ENCODE assay signal across 1 cellular context in the genomic region with DNA sequence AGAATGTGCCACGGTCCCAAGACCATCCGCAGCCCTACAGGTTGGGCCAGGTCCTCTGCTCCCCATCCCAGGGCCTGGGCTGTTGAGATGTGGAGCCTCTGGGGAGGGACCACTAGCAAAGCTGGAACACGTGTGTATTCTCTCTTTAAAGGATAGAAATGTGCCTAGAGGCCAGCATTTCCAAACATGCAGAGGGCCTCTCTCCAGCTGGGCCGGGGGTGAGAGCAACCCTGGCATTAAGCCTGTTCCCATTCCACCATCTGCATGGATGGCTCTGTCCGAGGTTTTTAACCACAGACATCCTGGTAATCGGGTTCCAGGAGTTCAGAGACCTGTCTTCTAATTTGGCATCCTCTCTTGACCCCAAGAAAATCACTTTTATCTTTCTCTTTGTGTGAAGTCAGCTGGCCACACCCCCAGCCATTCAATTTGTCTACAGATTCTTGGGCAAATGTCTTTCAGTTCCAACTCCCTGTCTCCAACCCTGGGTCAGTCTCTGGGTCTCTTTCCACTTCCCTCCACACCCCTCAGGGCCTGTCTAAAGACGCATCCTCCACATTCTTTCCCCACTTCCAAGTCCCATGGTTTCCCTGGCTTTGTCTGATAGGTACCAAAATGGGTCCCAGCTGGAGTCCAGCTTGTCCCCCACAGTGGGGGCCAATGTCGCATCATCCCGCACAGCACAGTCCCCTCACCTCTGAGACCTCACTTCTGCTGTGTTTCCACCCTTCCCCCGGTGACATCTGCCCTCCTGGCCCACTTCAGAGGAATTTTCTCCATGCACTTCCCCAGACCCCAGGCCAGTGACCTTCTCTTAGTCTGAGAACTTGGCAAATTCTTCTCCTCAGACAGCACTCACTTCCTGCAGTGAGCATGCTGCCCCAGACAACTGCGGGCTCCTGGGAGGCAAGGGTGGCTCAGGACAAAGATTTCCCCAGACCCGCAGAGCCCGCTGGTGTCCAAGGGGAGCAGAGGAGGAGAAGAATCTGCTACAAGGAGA.
TF ChIP-seq lines count a peak whose summit lies in the region.

No MANE protein-coding gene starts in this region.

TF ChIP-seq in H1, 55 proteins besides CTCF, POLR2A, EP300 and RAD21 (continued from another document):
- TF ChIP-seq, protein P1, sequence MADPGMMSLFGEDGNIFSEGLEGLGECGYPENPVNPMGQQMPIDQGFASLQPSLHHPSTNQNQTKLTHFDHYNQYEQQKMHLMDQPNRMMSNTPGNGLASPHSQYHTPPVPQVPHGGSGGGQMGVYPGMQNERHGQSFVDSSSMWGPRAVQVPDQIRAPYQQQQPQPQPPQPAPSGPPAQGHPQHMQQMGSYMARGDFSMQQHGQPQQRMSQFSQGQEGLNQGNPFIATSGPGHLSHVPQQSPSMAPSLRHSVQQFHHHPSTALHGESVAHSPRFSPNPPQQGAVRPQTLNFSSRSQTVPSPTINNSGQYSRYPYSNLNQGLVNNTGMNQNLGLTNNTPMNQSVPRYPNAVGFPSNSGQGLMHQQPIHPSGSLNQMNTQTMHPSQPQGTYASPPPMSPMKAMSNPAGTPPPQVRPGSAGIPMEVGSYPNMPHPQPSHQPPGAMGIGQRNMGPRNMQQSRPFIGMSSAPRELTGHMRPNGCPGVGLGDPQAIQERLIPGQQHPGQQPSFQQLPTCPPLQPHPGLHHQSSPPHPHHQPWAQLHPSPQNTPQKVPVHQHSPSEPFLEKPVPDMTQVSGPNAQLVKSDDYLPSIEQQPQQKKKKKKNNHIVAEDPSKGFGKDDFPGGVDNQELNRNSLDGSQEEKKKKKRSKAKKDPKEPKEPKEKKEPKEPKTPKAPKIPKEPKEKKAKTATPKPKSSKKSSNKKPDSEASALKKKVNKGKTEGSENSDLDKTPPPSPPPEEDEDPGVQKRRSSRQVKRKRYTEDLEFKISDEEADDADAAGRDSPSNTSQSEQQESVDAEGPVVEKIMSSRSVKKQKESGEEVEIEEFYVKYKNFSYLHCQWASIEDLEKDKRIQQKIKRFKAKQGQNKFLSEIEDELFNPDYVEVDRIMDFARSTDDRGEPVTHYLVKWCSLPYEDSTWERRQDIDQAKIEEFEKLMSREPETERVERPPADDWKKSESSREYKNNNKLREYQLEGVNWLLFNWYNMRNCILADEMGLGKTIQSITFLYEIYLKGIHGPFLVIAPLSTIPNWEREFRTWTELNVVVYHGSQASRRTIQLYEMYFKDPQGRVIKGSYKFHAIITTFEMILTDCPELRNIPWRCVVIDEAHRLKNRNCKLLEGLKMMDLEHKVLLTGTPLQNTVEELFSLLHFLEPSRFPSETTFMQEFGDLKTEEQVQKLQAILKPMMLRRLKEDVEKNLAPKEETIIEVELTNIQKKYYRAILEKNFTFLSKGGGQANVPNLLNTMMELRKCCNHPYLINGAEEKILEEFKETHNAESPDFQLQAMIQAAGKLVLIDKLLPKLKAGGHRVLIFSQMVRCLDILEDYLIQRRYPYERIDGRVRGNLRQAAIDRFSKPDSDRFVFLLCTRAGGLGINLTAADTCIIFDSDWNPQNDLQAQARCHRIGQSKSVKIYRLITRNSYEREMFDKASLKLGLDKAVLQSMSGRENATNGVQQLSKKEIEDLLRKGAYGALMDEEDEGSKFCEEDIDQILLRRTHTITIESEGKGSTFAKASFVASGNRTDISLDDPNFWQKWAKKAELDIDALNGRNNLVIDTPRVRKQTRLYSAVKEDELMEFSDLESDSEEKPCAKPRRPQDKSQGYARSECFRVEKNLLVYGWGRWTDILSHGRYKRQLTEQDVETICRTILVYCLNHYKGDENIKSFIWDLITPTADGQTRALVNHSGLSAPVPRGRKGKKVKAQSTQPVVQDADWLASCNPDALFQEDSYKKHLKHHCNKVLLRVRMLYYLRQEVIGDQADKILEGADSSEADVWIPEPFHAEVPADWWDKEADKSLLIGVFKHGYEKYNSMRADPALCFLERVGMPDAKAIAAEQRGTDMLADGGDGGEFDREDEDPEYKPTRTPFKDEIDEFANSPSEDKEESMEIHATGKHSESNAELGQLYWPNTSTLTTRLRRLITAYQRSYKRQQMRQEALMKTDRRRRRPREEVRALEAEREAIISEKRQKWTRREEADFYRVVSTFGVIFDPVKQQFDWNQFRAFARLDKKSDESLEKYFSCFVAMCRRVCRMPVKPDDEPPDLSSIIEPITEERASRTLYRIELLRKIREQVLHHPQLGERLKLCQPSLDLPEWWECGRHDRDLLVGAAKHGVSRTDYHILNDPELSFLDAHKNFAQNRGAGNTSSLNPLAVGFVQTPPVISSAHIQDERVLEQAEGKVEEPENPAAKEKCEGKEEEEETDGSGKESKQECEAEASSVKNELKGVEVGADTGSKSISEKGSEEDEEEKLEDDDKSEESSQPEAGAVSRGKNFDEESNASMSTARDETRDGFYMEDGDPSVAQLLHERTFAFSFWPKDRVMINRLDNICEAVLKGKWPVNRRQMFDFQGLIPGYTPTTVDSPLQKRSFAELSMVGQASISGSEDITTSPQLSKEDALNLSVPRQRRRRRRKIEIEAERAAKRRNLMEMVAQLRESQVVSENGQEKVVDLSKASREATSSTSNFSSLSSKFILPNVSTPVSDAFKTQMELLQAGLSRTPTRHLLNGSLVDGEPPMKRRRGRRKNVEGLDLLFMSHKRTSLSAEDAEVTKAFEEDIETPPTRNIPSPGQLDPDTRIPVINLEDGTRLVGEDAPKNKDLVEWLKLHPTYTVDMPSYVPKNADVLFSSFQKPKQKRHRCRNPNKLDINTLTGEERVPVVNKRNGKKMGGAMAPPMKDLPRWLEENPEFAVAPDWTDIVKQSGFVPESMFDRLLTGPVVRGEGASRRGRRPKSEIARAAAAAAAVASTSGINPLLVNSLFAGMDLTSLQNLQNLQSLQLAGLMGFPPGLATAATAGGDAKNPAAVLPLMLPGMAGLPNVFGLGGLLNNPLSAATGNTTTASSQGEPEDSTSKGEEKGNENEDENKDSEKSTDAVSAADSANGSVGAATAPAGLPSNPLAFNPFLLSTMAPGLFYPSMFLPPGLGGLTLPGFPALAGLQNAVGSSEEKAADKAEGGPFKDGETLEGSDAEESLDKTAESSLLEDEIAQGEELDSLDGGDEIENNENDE (IDR thresholded peaks at IDR 0.05; ENCODE audit: insufficient replicate concordance, low read length), result no peak
- TF ChIP-seq RFX5 (IDR thresholded peaks at IDR 0.05; ENCODE audit: borderline replicate concordance, low read depth, low read length), result no peak
- TF ChIP-seq TCF12 (IDR thresholded peaks at IDR 0.05; ENCODE audit: low read depth, low read length), result no peak
- no peak for TF ChIP-seq ZNF274 (IDR thresholded peaks at IDR 0.05; ENCODE audit: borderline replicate concordance, extremely low read depth, low read length)
- TF ChIP-seq GABPA (IDR thresholded peaks at IDR 0.05; ENCODE audit: borderline replicate concordance, insufficient read depth, low read length), result no peak
- TF ChIP-seq KDM1A (IDR thresholded peaks at IDR 0.05; ENCODE audit: borderline replicate concordance, low read length), result no peak
- no peak for TF ChIP-seq HDAC6 (IDR thresholded peaks at IDR 0.05; ENCODE audit: low read depth, low read length)
- no peak for TF ChIP-seq POLR2AphosphoS5 (IDR thresholded peaks at IDR 0.05; ENCODE audit: low read depth, low read length)
- TF ChIP-seq, protein P2, sequence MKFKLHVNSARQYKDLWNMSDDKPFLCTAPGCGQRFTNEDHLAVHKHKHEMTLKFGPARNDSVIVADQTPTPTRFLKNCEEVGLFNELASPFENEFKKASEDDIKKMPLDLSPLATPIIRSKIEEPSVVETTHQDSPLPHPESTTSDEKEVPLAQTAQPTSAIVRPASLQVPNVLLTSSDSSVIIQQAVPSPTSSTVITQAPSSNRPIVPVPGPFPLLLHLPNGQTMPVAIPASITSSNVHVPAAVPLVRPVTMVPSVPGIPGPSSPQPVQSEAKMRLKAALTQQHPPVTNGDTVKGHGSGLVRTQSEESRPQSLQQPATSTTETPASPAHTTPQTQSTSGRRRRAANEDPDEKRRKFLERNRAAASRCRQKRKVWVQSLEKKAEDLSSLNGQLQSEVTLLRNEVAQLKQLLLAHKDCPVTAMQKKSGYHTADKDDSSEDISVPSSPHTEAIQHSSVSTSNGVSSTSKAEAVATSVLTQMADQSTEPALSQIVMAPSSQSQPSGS (IDR thresholded peaks at IDR 0.05; ENCODE audit: low read length), result no peak
- TF ChIP-seq, protein P3, sequence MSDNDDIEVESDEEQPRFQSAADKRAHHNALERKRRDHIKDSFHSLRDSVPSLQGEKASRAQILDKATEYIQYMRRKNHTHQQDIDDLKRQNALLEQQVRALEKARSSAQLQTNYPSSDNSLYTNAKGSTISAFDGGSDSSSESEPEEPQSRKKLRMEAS (IDR thresholded peaks at IDR 0.05), result no peak
- no peak for TF ChIP-seq MAFK (IDR thresholded peaks at IDR 0.05; ENCODE audit: low read depth, low read length)
- TF ChIP-seq RXRA (IDR thresholded peaks at IDR 0.05; ENCODE audit: insufficient read depth, low read depth, low read length), result no peak
- no peak for TF ChIP-seq CBX5 (IDR thresholded peaks at IDR 0.05; ENCODE audit: low read depth, low read length)
- TF ChIP-seq TAF1 (IDR thresholded peaks at IDR 0.05; ENCODE audit: low read depth, low read length), result no peak
- no peak for TF ChIP-seq SIN3A (conservative IDR thresholded peaks at IDR 0.05 in 1 of 2, IDR thresholded peaks at IDR 0.05 in 1 of 2; ENCODE audit: low read depth in 1 of 2, low read length in 2 of 2)
- TF ChIP-seq POU5F1 (IDR thresholded peaks at IDR 0.05; ENCODE audit: low read depth, low read length), result no peak
- no peak for TF ChIP-seq JUN (IDR thresholded peaks at IDR 0.05; ENCODE audit: low read depth, low read length)
- TF ChIP-seq KDM5A (IDR thresholded peaks at IDR 0.05; ENCODE audit: low read length), result no peak
